Comparison of ENCODE assay signal across 7 cellular contexts in genomic region chr2:54206596-54206995, GRCh38. TPM values are rescaled to one million over a fixed set of nuclear protein-coding genes. Genes with fewer than 3 reads are reported as not detected.
DNase-seq lines count a peak whose midpoint lies in the region; FAIRE-seq and TF ChIP-seq lines count a peak whose summit lies in the region.

No MANE protein-coding gene starts in this region.

- DNase-seq in GM06990 (ENCODE audit: extremely low read depth, insufficient read length) (peak; percentile 11), HT1080 (ENCODE audit: low read depth) (peak; percentile 27), SK-N-DZ (ENCODE audit: low spot score) (peak; percentile 29), frontal cortex (ENCODE audit: low spot score in 2 of 2) (peak; percentile 21 to 30), stromal cell of bone marrow (ENCODE audit: low read depth) (peak; percentile 26)
- DNase-seq in NK-92 treated with Interleukin-12 subunit alpha and Interleukin-12 subunit beta, amount 100 ng/mL, for 24 hours (lab: John Stamatoyannopoulos, UW): no peak
- DNase-seq in activated CD4-positive, alpha-beta memory T cell treated with anti-CD3 and anti-CD28 coated beads, Interleukin-2, amount 10 ng/mL, durations not matched to agents 7 days and 5 days: no peak

- FAIRE-seq in frontal cortex (lab: Jason Lieb, UNC): peak; percentile 95

- H3K9me3 Mint-ChIP-seq in activated CD4-positive, alpha-beta memory T cell treated with anti-CD3 and anti-CD28 coated beads, Interleukin-2, amount 10 ng/mL, durations not matched to agents 7 days and 5 days: no peaks in the 10 kb centered on the region

- no peaks in the 10 kb centered on the region for H3K36me3 Mint-ChIP-seq in activated CD4-positive, alpha-beta memory T cell treated with anti-CD3 and anti-CD28 coated beads, Interleukin-2, amount 10 ng/mL, durations not matched to agents 7 days and 5 days (ENCODE audit: low read depth)

- no peaks in the 10 kb centered on the region for H3K4me1 Mint-ChIP-seq in activated CD4-positive, alpha-beta memory T cell treated with anti-CD3 and anti-CD28 coated beads, Interleukin-2, amount 10 ng/mL, durations not matched to agents 7 days and 5 days

- no peaks in the 10 kb centered on the region for H3K27me3 Mint-ChIP-seq in activated CD4-positive, alpha-beta memory T cell treated with anti-CD3 and anti-CD28 coated beads, Interleukin-2, amount 10 ng/mL, durations not matched to agents 7 days and 5 days

- peak; percentile 46 for TF ChIP-seq CTCF in GM06990 (IDR thresholded peaks at IDR 0.05; ENCODE audit: insufficient read depth, low read length, poor library complexity, severe bottlenecking)

- H3K4me3 ChIP-seq in GM06990 (replicated peaks; ENCODE audit: low read depth, low read length): no peak overlapping the region

- POLR2A ChIA-PET in activated CD4-positive, alpha-beta memory T cell treated with anti-CD3 and anti-CD28 coated beads, Interleukin-2, amount 10 ng/mL, durations not matched to agents 7 days and 5 days (lab: Charles Lee): no interaction called here

- CTCF ChIA-PET in activated CD4-positive, alpha-beta memory T cell treated with anti-CD3 and anti-CD28 coated beads, Interleukin-2, amount 10 ng/mL, durations not matched to agents 7 days and 5 days (lab: Charles Lee): interaction anchor here (1.2 to 1.6 kb wide), 2 partner anchors 9 to 16 kb away, joined by 3 to 4 read pairs; no protein-coding TSS in a partner anchor

- H3K36me3 ChIP-seq in GM06990 (ENCODE audit: control insufficient read depth, insufficient read depth, low read length): no peaks in the 10 kb centered on the region

- H3K4me3 Mint-ChIP-seq in activated CD4-positive, alpha-beta memory T cell treated with anti-CD3 and anti-CD28 coated beads, Interleukin-2, amount 10 ng/mL, durations not matched to agents 7 days and 5 days: no peak overlapping the region

- no peak overlapping the region for H3K27ac Mint-ChIP-seq in activated CD4-positive, alpha-beta memory T cell treated with anti-CD3 and anti-CD28 coated beads, Interleukin-2, amount 10 ng/mL, durations not matched to agents 7 days and 5 days

- no peaks in the 10 kb centered on the region for H3K27me3 ChIP-seq in GM06990 (replicated peaks; ENCODE audit: control insufficient read depth, insufficient read depth, low read length)

RNA-seq across cellular contexts. Expression of gene TSPYL6, which starts 49.4 kb away (rescaled TPM):
- not detected in 2 replicates for total RNA-seq in HT1080 (2014; rRNA removed; shearing (Covaris generic))
- polyA plus RNA-seq in HT1080 (2015; cell fraction: cytosol; rRNA removed): not detected in 2 replicates
- polyA plus RNA-seq in HT1080 (2015; cell fraction: nucleus; rRNA removed): 0.03 TPM in 1 of 2 replicates, not detected in the other
- not detected in 2 replicates for polyA plus RNA-seq in SK-N-DZ (2014; cell fraction: cytosol; rRNA removed)
- polyA plus RNA-seq in SK-N-DZ (2014; cell fraction: nucleus; rRNA removed): 0.11 TPM in 1 of 2 replicates, not detected in the other
- not detected for total RNA-seq in frontal cortex
- not detected for total RNA-seq in activated CD4-positive, alpha-beta memory T cell treated with anti-CD3 and anti-CD28 coated beads, Interleukin-2, amount 10 ng/mL, durations not matched to agents 7 days and 5 days

Comparison
In these comparisons a context has a peak if more than half of its experiments do, and no peak if none do; other contexts are left out.
1. DNase-seq: peak in GM06990 (single experiment), HT1080 (single experiment), SK-N-DZ (single experiment), frontal cortex (2 of 2) and stromal cell of bone marrow (single experiment); none in NK-92 treated with Interleukin-12 subunit alpha and Interleukin-12 subunit beta, amount 100 ng/mL, for 24 hours (single experiment) and activated CD4-positive, alpha-beta memory T cell treated with anti-CD3 and anti-CD28 coated beads, Interleukin-2, amount 10 ng/mL, durations not matched to agents 7 days and 5 days (single experiment).